8 cellular contexts compared by ENCODE assay signal in genomic region chr13:74135306-74136088, GRCh38.
DNase-seq lines count a peak whose midpoint lies in the region; ATAC-seq and TF ChIP-seq lines count a peak whose summit lies in the region.

No MANE protein-coding gene starts in this region.

- peak overlapping the region; percentile 88 for H3K4me3 ChIP-seq in endocrine pancreas (ENCODE audit: control insufficient read depth, insufficient read depth, low read length)

- no peaks in the 10 kb centered on the region for H3K27me3 ChIP-seq in endocrine pancreas (ENCODE audit: control insufficient read depth, insufficient read depth, low read length)

- TF ChIP-seq POLR2A in GM18951 (IDR thresholded peaks at IDR 0.05; ENCODE audit: extremely low read depth, insufficient read depth, insufficient read length), result peak; percentile 61

- in situ Hi-C loops in GM18951 (cut with MboI; ENCODE audit: low sequenced_read_pairs, unreplicated experiment), result no loop called here

- H3K36me3 ChIP-seq in endocrine pancreas (ENCODE audit: control insufficient read depth, insufficient read depth, low read length), result no peaks in the 10 kb centered on the region

- ATAC-seq in HG03135 (IDR thresholded peaks at IDR 0.05; ENCODE audit: unreplicated experiment), result peak; percentile 44

- peaks cover 12% of the 10 kb centered on the region for H3K4me1 ChIP-seq in endocrine pancreas (ENCODE audit: control insufficient read depth, insufficient read depth, low read length)

- DNase-seq in Ammon's horn (ENCODE audit: low spot score) (peak; percentile 58), NCI-H524 treated with DMSO at 0.1 percent for 48 hours (lab: John Stamatoyannopoulos, UW) (peak; percentile 18), midbrain (lab: John Stamatoyannopoulos, UW) (peak; percentile 42)
- peak; percentile 3 to 40 for DNase-seq in activated CD8-positive, alpha-beta memory T cell treated with anti-CD3 and anti-CD28 coated beads for 1 hour (ENCODE audit: extremely low read depth in 1 of 2, low read depth in 1 of 2)
- peak; percentile 23 for DNase-seq in stimulated activated CD8-positive, alpha-beta memory T cell treated with anti-CD3 and anti-CD28 coated beads, Interleukin-7, amount 100 ng/mL, for 24 hours (ENCODE audit: low read depth)

- peak overlapping the region; percentile 99 for H3K9ac ChIP-seq in endocrine pancreas (ENCODE audit: control insufficient read depth, insufficient read depth, low read length)

- no peaks in the 10 kb centered on the region for H3K9me3 ChIP-seq in endocrine pancreas (ENCODE audit: control insufficient read depth, low read length)

Comparison
In these comparisons a context has a peak if more than half of its experiments do, and no peak if none do; other contexts are left out.
1. Peak in every context shown above with its lines: DNase-seq, ATAC-seq and H3K4me3 ChIP-seq.